ENCODE assay signal across 15 cellular contexts in the genomic region with DNA sequence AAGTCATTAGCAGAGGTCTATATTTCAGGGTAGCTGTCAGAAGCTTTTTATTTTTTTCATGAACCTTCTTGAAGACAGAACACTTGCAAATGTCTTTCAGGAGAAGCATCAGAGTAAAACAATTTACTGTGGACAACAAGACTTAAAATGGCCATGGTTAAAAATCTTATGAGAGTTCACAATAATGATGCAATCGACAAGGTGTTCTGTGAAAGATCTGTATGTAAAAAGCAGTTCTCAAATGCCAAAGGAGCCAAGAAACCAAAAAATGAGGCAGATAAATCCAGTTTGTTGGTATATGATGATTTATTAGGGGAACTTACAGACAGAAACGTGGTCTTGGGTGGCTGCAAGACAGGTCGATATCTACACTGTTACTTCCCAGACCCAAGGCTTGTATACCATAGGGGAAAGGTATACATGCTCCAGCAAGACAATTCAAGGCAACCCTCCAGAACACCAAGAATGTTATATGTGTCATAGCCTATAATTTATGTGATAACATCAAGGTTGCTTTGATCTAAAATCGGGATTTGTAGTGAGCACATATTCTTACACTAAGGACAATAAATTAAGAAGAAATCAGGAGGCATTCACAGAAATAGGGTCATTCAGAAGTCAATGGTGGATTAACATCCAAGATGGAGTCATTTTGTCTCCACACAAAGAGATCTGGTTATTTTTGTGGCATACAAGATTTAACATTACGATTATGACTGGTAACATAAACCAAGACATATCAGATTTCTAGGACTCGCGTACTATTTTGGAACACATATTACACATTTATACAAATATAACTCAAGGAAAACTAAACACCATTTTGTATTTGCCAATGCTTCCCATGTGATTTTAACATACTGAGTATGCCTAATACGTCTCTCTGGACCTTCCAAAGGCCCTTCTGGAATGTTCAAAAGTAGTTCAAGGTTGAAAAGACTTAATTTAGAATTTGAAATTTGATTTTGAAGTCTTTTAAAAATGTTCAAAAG.
A peak's percentile ranks its signal among the peaks of the same experiment; 100 is the strongest.
DNase-seq lines count a peak whose midpoint lies in the region; ATAC-seq and TF ChIP-seq lines count a peak whose summit lies in the region.
"Had no signal": no experiment of that assay in that cellular context is flagged by ENCODE, and none has a peak within 500 bp of the region (broad histone marks: within the 10 kb centered on the region; RNA-seq: fewer than 3 reads in every experiment).

No MANE protein-coding gene starts in this region.

- CTCF ChIA-PET in PC-9 (lab: Charles Lee): interaction anchor here (0.7 kb wide), 1 partner anchor 420 kb away, joined by 9 read pairs; no protein-coding TSS in a partner anchor
- CTCF ChIA-PET in activated CD8-positive, alpha-beta T cell treated with anti-CD3 and anti-CD28 coated beads, Interleukin-2, amount 10 ng/mL, durations not matched to agents 7 days and 5 days (lab: Charles Lee): interaction anchor here (2.8 kb wide), 1 partner anchor 12 kb away, joined by 9 read pairs; no protein-coding TSS in a partner anchor

- DNase-seq in HT-29 (ENCODE audit: low spot score) (peak; percentile 66), PC-9 (no peak), fibroblast of peridontal ligament (ENCODE audit: extremely low read depth) (peak; percentile 49)
- DNase-seq in activated CD8-positive, alpha-beta T cell treated with anti-CD3 and anti-CD28 coated beads, Interleukin-2, amount 10 ng/mL, durations not matched to agents 7 days and 5 days: no peak
- DNase-seq: CD4-positive, CD25-positive, alpha-beta regulatory T cell; KBM-7; NCI-H1436 treated with DMSO at 0.1 percent for 48 hours; NCI-H2081; NCI-H524; SIG-M5 had no signal

- H3K27me3 ChIP-seq in PC-9 (ENCODE audit: insufficient read depth, low read depth): no peaks in the 10 kb centered on the region
- H3K27me3 ChIP-seq in skeletal muscle tissue (ENCODE audit: control insufficient read depth in 3 of 3, insufficient read depth in 3 of 3, low read length in 3 of 3): no peaks in the 10 kb centered on the region

- no peaks in the 10 kb centered on the region for H3K9me2 ChIP-seq in PC-9 (ENCODE audit: insufficient read depth)

- H3K4me1 ChIP-seq in PC-9 (replicated peaks; ENCODE audit: insufficient read depth) (no peaks in the 10 kb centered on the region; the same call in none of the 2 replicates), skeletal muscle tissue (ENCODE audit: control insufficient read depth in 3 of 3, insufficient read depth in 3 of 3, low read length in 3 of 3) (peaks cover 0 to 9% (median 3%) of the 10 kb centered on the region in 3 donors)

- H3K27ac Mint-ChIP-seq in activated CD8-positive, alpha-beta T cell treated with anti-CD3 and anti-CD28 coated beads, Interleukin-2, amount 10 ng/mL, durations not matched to agents 7 days and 5 days: no peak overlapping the region
- H3K27ac Mint-ChIP-seq: B cell; CD4-positive, CD25-positive, alpha-beta regulatory T cell had no signal

- no peaks in the 10 kb centered on the region for H4K20me1 ChIP-seq in PC-9 (ENCODE audit: insufficient read depth)

- no TSS peak for BruUV-seq in PC-9 (replicated peaks; lab: Mats Ljungman, UMichigan)

- H3F3A ChIP-seq in PC-9 (ENCODE audit: insufficient read depth, low read depth): no peaks in the 10 kb centered on the region

- no peak for TF ChIP-seq CTCF in PC-9 (conservative IDR thresholded peaks at IDR 0.05)

- peaks cover 5% of the 10 kb centered on the region for H3K27me3 Mint-ChIP-seq in activated CD8-positive, alpha-beta T cell treated with anti-CD3 and anti-CD28 coated beads, Interleukin-2, amount 10 ng/mL, durations not matched to agents 7 days and 5 days (ENCODE audit: low read depth)

- H3K9me3 ChIP-seq in PC-9 (ENCODE audit: insufficient read depth, low read depth) (peaks cover 2% of the 10 kb centered on the region; the same call in 1 of the 2 replicates), skeletal muscle tissue (ENCODE audit: control insufficient read depth in 3 of 3, low read length in 3 of 3) (no peaks in the 10 kb centered on the region)
- H3K9me3 ChIP-seq: HAP-1 had no signal

- no peaks in the 10 kb centered on the region for H3K36me3 ChIP-seq in PC-9 (ENCODE audit: low read depth)
- H3K36me3 ChIP-seq in skeletal muscle tissue (ENCODE audit: control insufficient read depth in 3 of 3, insufficient read depth in 3 of 3, low read length in 3 of 3): no peaks in the 10 kb centered on the region
- H3K36me3 ChIP-seq: HAP-1 had no signal

- H3K4me1 Mint-ChIP-seq in activated CD8-positive, alpha-beta T cell treated with anti-CD3 and anti-CD28 coated beads, Interleukin-2, amount 10 ng/mL, durations not matched to agents 7 days and 5 days (ENCODE audit: low read depth): no peaks in the 10 kb centered on the region
- H3K4me1 Mint-ChIP-seq: B cell had no signal

- ATAC-seq in activated CD8-positive, alpha-beta T cell treated with anti-CD3 and anti-CD28 coated beads, Interleukin-2, amount 10 ng/mL, durations not matched to agents 7 days and 5 days: no peak
- ATAC-seq in GM21423 (IDR thresholded peaks at IDR 0.05; ENCODE audit: unreplicated experiment): no peak
- ATAC-seq in HG02840 (IDR thresholded peaks at IDR 0.05; ENCODE audit: low FRiP score, unreplicated experiment): no peak

- H2AFZ ChIP-seq in PC-9: no peak overlapping the region

- POLR2A ChIA-PET in PC-9 (lab: Charles Lee; ENCODE audit: unreplicated experiment): interaction anchor here (0.7 kb wide), 1 partner anchor 44 kb away, joined by 10 read pairs; no protein-coding TSS in a partner anchor
- POLR2A ChIA-PET in activated CD8-positive, alpha-beta T cell treated with anti-CD3 and anti-CD28 coated beads, Interleukin-2, amount 10 ng/mL, durations not matched to agents 7 days and 5 days (lab: Charles Lee): no interaction called here

- no peaks in the 10 kb centered on the region for H3K9me3 Mint-ChIP-seq in activated CD8-positive, alpha-beta T cell treated with anti-CD3 and anti-CD28 coated beads, Interleukin-2, amount 10 ng/mL, durations not matched to agents 7 days and 5 days (ENCODE audit: insufficient read depth)

- H3K4me3 ChIP-seq in PC-9: no peak overlapping the region
- H3K4me3 ChIP-seq in skeletal muscle tissue (ENCODE audit: low read length in 3 of 3): no peak overlapping the region
- H3K4me3 ChIP-seq: HAP-1 had no signal

- H3K27ac ChIP-seq in PC-9 (peak overlapping the region; percentile 37; the same call in 1 of the 2 replicates), skeletal muscle tissue (ENCODE audit: low read depth, low read length) (peak overlapping the region; percentile 50)

- H3K36me3 Mint-ChIP-seq in activated CD8-positive, alpha-beta T cell treated with anti-CD3 and anti-CD28 coated beads, Interleukin-2, amount 10 ng/mL, durations not matched to agents 7 days and 5 days (ENCODE audit: low read depth): no peaks in the 10 kb centered on the region
- H3K36me3 Mint-ChIP-seq: CD4-positive, CD25-positive, alpha-beta regulatory T cell had no signal

- no peak overlapping the region for H3K4me2 ChIP-seq in PC-9

- no peak overlapping the region for H3K4me3 Mint-ChIP-seq in activated CD8-positive, alpha-beta T cell treated with anti-CD3 and anti-CD28 coated beads, Interleukin-2, amount 10 ng/mL, durations not matched to agents 7 days and 5 days
- H3K4me3 Mint-ChIP-seq: B cell; CD4-positive, CD25-positive, alpha-beta regulatory T cell had no signal

- no peaks in the 10 kb centered on the region for H3K79me2 ChIP-seq in PC-9 (ENCODE audit: low read depth)

- intact Hi-C loops in PC-9 (cut with micrococcal nuclease; ENCODE audit: unreplicated experiment): loop anchor here (10.0 kb wide), 1 partner anchor 107 kb away; no protein-coding TSS in a partner anchor

- H3K9ac ChIP-seq in skeletal muscle tissue (ENCODE audit: low read depth in 1 of 3, low read length in 3 of 3): no peak overlapping the region

Comparison
In these comparisons a context has a peak if more than half of its experiments do, and no peak if none do; other contexts are left out.
1. DNase-seq: peak in HT-29 (single experiment) and fibroblast of peridontal ligament (single experiment); none in PC-9 (0 of 2) and activated CD8-positive, alpha-beta T cell treated with anti-CD3 and anti-CD28 coated beads, Interleukin-2, amount 10 ng/mL, durations not matched to agents 7 days and 5 days (single experiment).